10 cellular contexts compared by ENCODE assay signal in the genomic region with DNA sequence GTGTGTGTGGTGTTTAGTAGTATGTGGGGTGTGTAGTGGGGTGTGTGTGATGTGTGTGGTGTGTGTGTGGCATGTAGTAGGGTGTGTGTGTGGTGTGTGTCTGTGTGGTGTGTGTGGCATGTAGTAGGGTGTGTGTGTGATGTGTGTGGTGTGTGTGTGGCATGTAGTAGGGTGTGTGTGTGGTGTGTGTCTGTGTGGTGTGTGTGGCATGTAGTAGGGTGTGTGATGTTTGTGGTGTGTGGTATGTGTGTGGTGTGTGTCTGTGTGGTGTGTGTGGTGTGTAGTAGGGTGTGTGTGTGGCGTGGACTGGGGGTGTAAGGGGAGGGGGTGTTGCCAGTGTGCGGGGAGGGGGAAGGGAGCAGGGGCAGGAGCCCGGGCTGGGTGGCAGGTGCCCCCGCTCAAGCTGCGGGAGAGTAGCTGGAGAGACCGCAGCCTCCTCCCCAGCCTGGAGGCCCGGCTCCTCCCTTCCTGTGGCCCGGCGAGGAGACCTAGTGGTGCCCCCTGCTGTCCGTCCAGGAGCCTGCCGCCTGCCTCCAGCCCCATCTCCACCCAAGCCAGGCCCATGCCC. TPM values are rescaled to one million over a fixed set of nuclear protein-coding genes. Genes with fewer than 3 reads are reported as not detected.
DNase-seq lines count a peak whose midpoint lies in the region; ATAC-seq and TF ChIP-seq lines count a peak whose summit lies in the region.
"Not testable (repeated sequence)": the region's sequence is repeated elsewhere in the genome, so short reads cannot be mapped to it uniquely, and the experiment has no call there.
"Had no signal": no experiment of that assay in that cellular context is flagged by ENCODE, and none has a peak within 500 bp of the region (broad histone marks: within the 10 kb centered on the region; RNA-seq: fewer than 3 reads in every experiment).

No MANE protein-coding gene starts in this region.

- ATAC-seq in GM23338, result peak; percentile 97

- H2AFZ ChIP-seq in GM23338; neural progenitor cell (replicated peaks): not testable (repeated sequence)

- H3K36me3 Mint-ChIP-seq in GM23338 (ENCODE audit: low read depth); glutamatergic neuron (ENCODE audit: unreplicated experiment); neural progenitor cell: not testable (repeated sequence)

- not testable (repeated sequence) for H3F3A ChIP-seq in GM23338 (replicated peaks; ENCODE audit: low read depth); neural progenitor cell (ENCODE audit: low read depth)

- not testable (repeated sequence) for H3K27ac Mint-ChIP-seq in GM23338; glutamatergic neuron (ENCODE audit: unreplicated experiment); neural progenitor cell

- H3K4me1 Mint-ChIP-seq in GM23338; glutamatergic neuron (ENCODE audit: low read depth, unreplicated experiment); neural progenitor cell: not testable (repeated sequence)

- peak; percentile 9 for DNase-seq in Daoy (ENCODE audit: low read depth)
- peak; percentile 0 for DNase-seq in GM23338 (ENCODE audit: low spot score)
- peak; percentile 37 for DNase-seq in Jurkat, Clone E6-1 (ENCODE audit: low read depth, low spot score)
- DNase-seq in activated CD4-positive, alpha-beta T cell treated with anti-CD3 and anti-CD28 coated beads for 4 hours, result peak; percentile 52 to 62
- peak; percentile 75 for DNase-seq in activated naive CD4-positive, alpha-beta T cell treated with anti-CD3 and anti-CD28 coated beads, Interleukin-2, amount 50 U/mL, for 16 hours
- peak; percentile 88 for DNase-seq in glutamatergic neuron
- DNase-seq in neural progenitor cell (ENCODE audit: low spot score), result peak; percentile 0
- peak; percentile 9 to 41 for DNase-seq in stimulated activated CD8-positive, alpha-beta memory T cell treated with anti-CD3 and anti-CD28 coated beads, Interleukin-15, amount 100 ng/mL, for 4 hours (ENCODE audit: low read depth in 2 of 2)

- H3K4me3 ChIP-seq in GM23338; Jurkat, Clone E6-1 (ENCODE audit: low read length); neural progenitor cell: not testable (repeated sequence)

- not testable (repeated sequence) for H3K79me2 ChIP-seq in GM23338 (replicated peaks; ENCODE audit: insufficient read depth); neural progenitor cell (ENCODE audit: low read depth)

- H3K9me2 ChIP-seq in GM23338 (ENCODE audit: insufficient read depth), result not testable (repeated sequence)

- not testable (repeated sequence) for H3K27me3 ChIP-seq in GM23338 (ENCODE audit: insufficient read depth); neural progenitor cell

- H3K27me3 Mint-ChIP-seq in GM23338 (ENCODE audit: insufficient read depth, low read depth, poor library complexity); glutamatergic neuron (ENCODE audit: unreplicated experiment); neural progenitor cell (ENCODE audit: insufficient read depth, low read depth): not testable (repeated sequence)

- not testable (repeated sequence) for H3K9me3 ChIP-seq in neural progenitor cell (ENCODE audit: low read depth)

- H3K36me3 ChIP-seq in GM23338 (ENCODE audit: insufficient read depth); neural progenitor cell: not testable (repeated sequence)

- TF ChIP-seq CTCF in GM23338 (conservative IDR thresholded peaks at IDR 0.05; ENCODE audit: low read depth in 2 of 2), result peak in 1 of 2 experiments; percentile 54; a peak in 2 of 4 replicates
- TF ChIP-seq CTCF in glutamatergic neuron (IDR thresholded peaks at IDR 0.05; ENCODE audit: partially characterized antibody, unreplicated experiment), result not testable (repeated sequence)
- peak; percentile 43 for TF ChIP-seq CTCF in neural progenitor cell (IDR thresholded peaks at IDR 0.05)

- H3K9me3 Mint-ChIP-seq in GM23338; glutamatergic neuron (ENCODE audit: unreplicated experiment); neural progenitor cell: not testable (repeated sequence)

- H3K9ac ChIP-seq in neural progenitor cell, result not testable (repeated sequence)

- not testable (repeated sequence) for H4K20me1 ChIP-seq in GM23338 (replicated peaks; ENCODE audit: insufficient read depth); neural progenitor cell (ENCODE audit: low read depth)

- H3K4me3 Mint-ChIP-seq in GM23338; glutamatergic neuron (ENCODE audit: unreplicated experiment): not testable (repeated sequence)
- peak overlapping the region; percentile 7 for H3K4me3 Mint-ChIP-seq in neural progenitor cell

- H3K4me2 ChIP-seq in GM23338, neural progenitor cell: not testable (repeated sequence)

- H3K4me1 ChIP-seq in GM23338 (ENCODE audit: insufficient read depth); neural progenitor cell: not testable (repeated sequence)

- not testable (repeated sequence) for H3K27ac ChIP-seq in GM23338 (ENCODE audit: low read depth); neural progenitor cell

RNA-seq across cellular contexts. Expression of gene GOLGA8T, which starts 38.3 kb away (rescaled TPM):
- 1.5 TPM in 1 of 2 replicates, not detected in the other for total RNA-seq in Daoy (2014; rRNA removed; shearing (Covaris generic))
- total RNA-seq in GM23338 (2014; rRNA removed; shearing (Covaris generic)), result 0.42 and 0.54 TPM in 2 replicates
- not detected in 2 replicates for polyA plus RNA-seq in GM23338 (2016; fragmentation: Nextera tagmentation; extraction: Ambion mirVana)
- polyA plus RNA-seq in Jurkat, Clone E6-1 (2012; ENCODE audit: insufficient read depth, insufficient read length), result not detected
- total RNA-seq in glutamatergic neuron (ENCODE audit: unreplicated experiment) (not detected), neural progenitor cell (ENCODE audit: low replicate concordance) (not detected in 2 replicates)
- total RNA-seq: gastrocnemius medialis, suprapubic skin had no signal

Comparison
In these comparisons a context has a peak if more than half of its experiments do, and no peak if none do; other contexts are left out.
1. DNase-seq: peak in every context shown above with its lines; median percentile 88 in glutamatergic neuron; 75 in activated naive CD4-positive, alpha-beta T cell treated with anti-CD3 and anti-CD28 coated beads, Interleukin-2, amount 50 U/mL, for 16 hours; 57 in activated CD4-positive, alpha-beta T cell treated with anti-CD3 and anti-CD28 coated beads for 4 hours; 37 in Jurkat, Clone E6-1; 25 in stimulated activated CD8-positive, alpha-beta memory T cell treated with anti-CD3 and anti-CD28 coated beads, Interleukin-15, amount 100 ng/mL, for 4 hours; 9 in Daoy; 0 in GM23338; 0 in neural progenitor cell.